In genomic region chr4:122577808-122578781, GRCh38 we compare ENCODE assay signal across 8 cellular contexts. TPM values are rescaled to one million over a fixed set of nuclear protein-coding genes. Genes with fewer than 3 reads are reported as not detected.
DNase-seq lines count a peak whose midpoint lies in the region; ATAC-seq and TF ChIP-seq lines count a peak whose summit lies in the region.

No MANE protein-coding gene starts in this region.

- CTCF ChIA-PET in activated CD8-positive, alpha-beta memory T cell treated with anti-CD3 and anti-CD28 coated beads, Interleukin-2, amount 10 ng/mL, durations not matched to agents 7 days and 5 days (lab: Charles Lee): interaction anchor here (0.6 to 3.6 kb wide), 42 partner anchors 9 to 881 kb away, joined by 3 to 35 read pairs (median 4); partner anchors contain the start of genes ANXA5, BBS12, BBS7 and IL2

- peaks cover 73 to 92% (median 85%) of the 10 kb centered on the region in 11 experiments for H3K27me3 ChIP-seq in BLaER1 treated with 17β-estradiol and CSF1 and Interleukin-3, amounts not matched to agents 10 nM and 100 nM
- H3K27me3 ChIP-seq in parathyroid adenoma (ENCODE audit: control insufficient read depth, insufficient read depth, low read length): no peaks in the 10 kb centered on the region
- H3K27me3 ChIP-seq in ovary: no peaks in the 10 kb centered on the region

- H3K27me3 Mint-ChIP-seq in activated CD8-positive, alpha-beta memory T cell treated with anti-CD3 and anti-CD28 coated beads, Interleukin-2, amount 10 ng/mL, durations not matched to agents 7 days and 5 days: no peaks in the 10 kb centered on the region

- peak overlapping the region; percentile 48 for H3K4me3 Mint-ChIP-seq in activated CD8-positive, alpha-beta memory T cell treated with anti-CD3 and anti-CD28 coated beads, Interleukin-2, amount 10 ng/mL, durations not matched to agents 7 days and 5 days

- H3K79me2 ChIP-seq in parathyroid adenoma: no peaks in the 10 kb centered on the region

- H3K9me3 Mint-ChIP-seq in activated CD8-positive, alpha-beta memory T cell treated with anti-CD3 and anti-CD28 coated beads, Interleukin-2, amount 10 ng/mL, durations not matched to agents 7 days and 5 days (ENCODE audit: low read depth): no peaks in the 10 kb centered on the region

- WGBS in ovary, 3 donors: 61 to 64% (median 62%) methylated on average over 9 of the region's 9 CpGs

- H4K20me1 ChIP-seq in BLaER1 treated with 17β-estradiol and CSF1 and Interleukin-3, amounts not matched to agents 10 nM and 100 nM: peaks cover 0 to 30% (median 13%) of the 10 kb centered on the region in 11 experiments; a peak in 14 of 22 replicates

- no peak overlapping the region for H2AFZ ChIP-seq in parathyroid adenoma

- H3K36me3 ChIP-seq in BLaER1 treated with 17β-estradiol and CSF1 and Interleukin-3, amounts not matched to agents 10 nM and 100 nM: no peaks in the 10 kb centered on the region
- H3K36me3 ChIP-seq in parathyroid adenoma (ENCODE audit: control insufficient read depth, insufficient read depth, low read length) (no peaks in the 10 kb centered on the region), ovary (no peaks in the 10 kb centered on the region)

- H3K36me3 Mint-ChIP-seq in activated CD8-positive, alpha-beta memory T cell treated with anti-CD3 and anti-CD28 coated beads, Interleukin-2, amount 10 ng/mL, durations not matched to agents 7 days and 5 days: peaks cover 2% of the 10 kb centered on the region

- TF ChIP-seq EP300 in ovary (IDR thresholded peaks at IDR 0.05): no peak

- peak overlapping the region; percentile 78 for H3K27ac Mint-ChIP-seq in activated CD8-positive, alpha-beta memory T cell treated with anti-CD3 and anti-CD28 coated beads, Interleukin-2, amount 10 ng/mL, durations not matched to agents 7 days and 5 days

- TF ChIP-seq CTCF in epithelial cell of proximal tubule (conservative IDR thresholded peaks at IDR 0.05; ENCODE audit: low read depth, low read length): peak; percentile 94
- peak; percentile 24 for TF ChIP-seq CTCF in parathyroid adenoma (IDR thresholded peaks at IDR 0.05)
- peak in 1 of 3 donors; percentile 21 for TF ChIP-seq CTCF in ovary (IDR thresholded peaks at IDR 0.05)

- peak overlapping the region; percentile 55 to 90 (median 77) for H3K4me2 ChIP-seq in BLaER1 treated with 17β-estradiol and CSF1 and Interleukin-3, amounts not matched to agents 10 nM and 100 nM
- no peak overlapping the region for H3K4me2 ChIP-seq in parathyroid adenoma (ENCODE audit: low read length)

- H3K4me3 ChIP-seq in BLaER1 treated with 17β-estradiol and CSF1 and Interleukin-3, amounts not matched to agents 10 nM and 100 nM: peak overlapping the region in 3 of 10 experiments; percentile 23 to 49 (median 37); a peak in 5 of 20 replicates
- no peak overlapping the region for H3K4me3 ChIP-seq in epithelial cell of proximal tubule (ENCODE audit: low read depth, low read length)
- no peak overlapping the region for H3K4me3 ChIP-seq in parathyroid adenoma (ENCODE audit: low read depth, low read length)
- no peak overlapping the region for H3K4me3 ChIP-seq in ovary

- H3K9me3 ChIP-seq in BLaER1 treated with 17β-estradiol and CSF1 and Interleukin-3, amounts not matched to agents 10 nM and 100 nM (replicated peaks in 1 of 11): peaks cover 12 to 23% (median 18%) of the 10 kb centered on the region in 11 experiments; a peak in 20 of 22 replicates
- H3K9me3 ChIP-seq in parathyroid adenoma (ENCODE audit: control insufficient read depth, low read length) (no peaks in the 10 kb centered on the region), ovary (no peaks in the 10 kb centered on the region)

- peak overlapping the region in 2 of 11 experiments; percentile 3 to 24; a peak in 3 of 22 replicates for H3K9ac ChIP-seq in BLaER1 treated with 17β-estradiol and CSF1 and Interleukin-3, amounts not matched to agents 10 nM and 100 nM
- H3K9ac ChIP-seq in parathyroid adenoma: no peak overlapping the region

- DNase-seq in NOMO-1 (lab: John Stamatoyannopoulos, UW; ENCODE audit: unreplicated experiment in 2 of 2) (peak; percentile 79 to 87), epithelial cell of proximal tubule (ENCODE audit: low read depth) (no peak), ovary (no peak)
- DNase-seq in activated CD8-positive, alpha-beta memory T cell treated with anti-CD3 and anti-CD28 coated beads, Interleukin-2, amount 10 ng/mL, durations not matched to agents 7 days and 5 days: peak; percentile 81

- no peak for TF ChIP-seq POLR2A in ovary (IDR thresholded peaks at IDR 0.05)

- ATAC-seq in GM18861 (IDR thresholded peaks at IDR 0.05; ENCODE audit: unreplicated experiment) (peak; percentile 82), HG03095 (IDR thresholded peaks at IDR 0.05; ENCODE audit: unreplicated experiment) (peak; percentile 84)
- peak; percentile 71 for ATAC-seq in activated CD8-positive, alpha-beta memory T cell treated with anti-CD3 and anti-CD28 coated beads, Interleukin-2, amount 10 ng/mL, durations not matched to agents 7 days and 5 days

- intact Hi-C loops in ovary (cut with DNase I): no loop called here

- peaks cover 31% of the 10 kb centered on the region for H3K4me1 Mint-ChIP-seq in activated CD8-positive, alpha-beta memory T cell treated with anti-CD3 and anti-CD28 coated beads, Interleukin-2, amount 10 ng/mL, durations not matched to agents 7 days and 5 days

- H3K4me1 ChIP-seq in BLaER1 treated with 17β-estradiol and CSF1 and Interleukin-3, amounts not matched to agents 10 nM and 100 nM: peaks cover 12 to 22% (median 20%) of the 10 kb centered on the region in 10 experiments
- H3K4me1 ChIP-seq in parathyroid adenoma: no peaks in the 10 kb centered on the region
- H3K4me1 ChIP-seq in ovary (ENCODE audit: insufficient read depth): no peaks in the 10 kb centered on the region

- peak overlapping the region in 2 of 11 experiments; percentile 10 to 32; a peak in 4 of 22 replicates for H3K27ac ChIP-seq in BLaER1 treated with 17β-estradiol and CSF1 and Interleukin-3, amounts not matched to agents 10 nM and 100 nM
- H3K27ac ChIP-seq in parathyroid adenoma: no peak overlapping the region
- H3K27ac ChIP-seq in ovary: no peak overlapping the region

RNA-seq across cellular contexts. Expression of gene IL21, which starts 42.8 kb away (rescaled TPM):
- under 1 TPM; 0.09 to 0.52 TPM for total RNA-seq in activated CD8-positive, alpha-beta memory T cell treated with anti-CD3 and anti-CD28 coated beads, Interleukin-2, amount 10 ng/mL, durations not matched to agents 7 days and 5 days
- total RNA-seq in epithelial cell of proximal tubule (not detected in 2 replicates), ovary (under 1 TPM in 1 of 7 donors, not detected in 6; 0.31 TPM)
- polyA plus RNA-seq in ovary: not detected

Comparison
In these comparisons a context has a peak if more than half of its experiments do, and no peak if none do; other contexts are left out.
1. DNase-seq: peak in NOMO-1 (2 of 2) and activated CD8-positive, alpha-beta memory T cell treated with anti-CD3 and anti-CD28 coated beads, Interleukin-2, amount 10 ng/mL, durations not matched to agents 7 days and 5 days (single experiment); none in epithelial cell of proximal tubule (single experiment) and ovary (0 of 5).
2. Peak in every context shown above with its lines, with median percentiles within 50 percentile points of each other: ATAC-seq.